In genomic region chr7:936131-937054, GRCh38 we compare ENCODE assay signal across 9 cellular contexts. TPM values are rescaled to one million over a fixed set of nuclear protein-coding genes. Genes with fewer than 3 reads are reported as not detected.
DNase-seq lines count a peak whose midpoint lies in the region; ATAC-seq and TF ChIP-seq lines count a peak whose summit lies in the region.
"Had no signal": no experiment of that assay in that cellular context is flagged by ENCODE, and none has a peak within 500 bp of the region (broad histone marks: within the 10 kb centered on the region; RNA-seq: fewer than 3 reads in every experiment).

No MANE protein-coding gene starts in this region.

- H3K4me1 Mint-ChIP-seq in activated naive CD8-positive, alpha-beta T cell treated with anti-CD3 and anti-CD28 coated beads for 36 hours: peaks cover 24% of the 10 kb centered on the region
- H3K4me1 Mint-ChIP-seq in stimulated activated effector memory CD8-positive, alpha-beta T cell treated with anti-CD3 and anti-CD28 coated beads, Interleukin-12 subunit alpha, Interleukin-12 subunit beta, amount 100 ng/mL, for 72 hours: peaks cover 48% of the 10 kb centered on the region

- TF ChIP-seq RAD21 in Ishikawa (IDR thresholded peaks at IDR 0.05; ENCODE audit: low read depth): no peak

- no peaks in the 10 kb centered on the region for H3K27me3 ChIP-seq in adrenal gland

- no peak overlapping the region for H3K4me3 Mint-ChIP-seq in activated naive CD8-positive, alpha-beta T cell treated with anti-CD3 and anti-CD28 coated beads for 36 hours
- peak overlapping the region; percentile 49 for H3K4me3 Mint-ChIP-seq in stimulated activated effector memory CD8-positive, alpha-beta T cell treated with anti-CD3 and anti-CD28 coated beads, Interleukin-12 subunit alpha, Interleukin-12 subunit beta, amount 100 ng/mL, for 72 hours

- TF ChIP-seq CTCF in adrenal gland (IDR thresholded peaks at IDR 0.05): no peak

- peaks cover 15% of the 10 kb centered on the region for H3K9me3 Mint-ChIP-seq in activated naive CD8-positive, alpha-beta T cell treated with anti-CD3 and anti-CD28 coated beads for 36 hours
- H3K9me3 Mint-ChIP-seq in stimulated activated effector memory CD8-positive, alpha-beta T cell treated with anti-CD3 and anti-CD28 coated beads, Interleukin-12 subunit alpha, Interleukin-12 subunit beta, amount 100 ng/mL, for 72 hours: peaks cover 3% of the 10 kb centered on the region

- no peaks in the 10 kb centered on the region for H3K27me3 Mint-ChIP-seq in activated naive CD8-positive, alpha-beta T cell treated with anti-CD3 and anti-CD28 coated beads for 36 hours

- no peak overlapping the region for H3K4me3 ChIP-seq in adrenal gland

- peak; percentile 64; the same call in 1 of the 2 replicates for TF ChIP-seq EP300 in Ishikawa (IDR thresholded peaks at IDR 0.05; ENCODE audit: borderline replicate concordance)

- intact Hi-C loops in adrenal gland (cut with DNase I): no loop called here

- H3K9me3 ChIP-seq in adrenal gland (replicated peaks in 1 of 3): no peaks in the 10 kb centered on the region

- no peaks in the 10 kb centered on the region for H3K4me1 ChIP-seq in adrenal gland (replicated peaks in 1 of 2)

- 83 to 86% (median 83%) methylated on average over 21 to 33 of the region's 33 CpGs for WGBS in adrenal gland, 4 donors

- H3K27ac Mint-ChIP-seq in activated naive CD8-positive, alpha-beta T cell treated with anti-CD3 and anti-CD28 coated beads for 36 hours: peak overlapping the region; percentile 79
- peak overlapping the region; percentile 88 for H3K27ac Mint-ChIP-seq in stimulated activated effector memory CD8-positive, alpha-beta T cell treated with anti-CD3 and anti-CD28 coated beads, Interleukin-12 subunit alpha, Interleukin-12 subunit beta, amount 100 ng/mL, for 72 hours

- peak; percentile 62 for DNase-seq in activated CD4-positive, alpha-beta T cell treated with anti-CD3 and anti-CD28 coated beads for 48 hours
- DNase-seq in activated CD4-positive, alpha-beta T cell treated with anti-CD3 and anti-CD28 coated beads for 1 hour: no peak
- DNase-seq in activated naive CD8-positive, alpha-beta T cell treated with anti-CD3 and anti-CD28 coated beads for 36 hours: peak; percentile 72
- DNase-seq in stimulated activated effector memory CD8-positive, alpha-beta T cell treated with anti-CD3 and anti-CD28 coated beads, Interleukin-12 subunit alpha, Interleukin-12 subunit beta, amount 100 ng/mL, for 72 hours (ENCODE audit: low spot score in 2 of 2): peak; percentile 48 to 82
- no peak for DNase-seq in NCI-H2029 treated with DMSO at 0.1 percent for 48 hours (lab: John Stamatoyannopoulos, UW)
- no peak for DNase-seq in adrenal gland

- no peaks in the 10 kb centered on the region for H3K36me3 ChIP-seq in adrenal gland (replicated peaks in 1 of 2)

- no peak overlapping the region for H3K27ac ChIP-seq in adrenal gland

- ATAC-seq in GM21723 (IDR thresholded peaks at IDR 0.05; ENCODE audit: unreplicated experiment): peak; percentile 84
- ATAC-seq in stimulated activated effector memory CD8-positive, alpha-beta T cell treated with anti-CD3 and anti-CD28 coated beads, Interleukin-12 subunit alpha, Interleukin-12 subunit beta, amount 100 ng/mL, for 72 hours: peak; percentile 95

- H3K36me3 Mint-ChIP-seq in activated naive CD8-positive, alpha-beta T cell treated with anti-CD3 and anti-CD28 coated beads for 36 hours: peaks cover 50% of the 10 kb centered on the region
- H3K36me3 Mint-ChIP-seq in stimulated activated effector memory CD8-positive, alpha-beta T cell treated with anti-CD3 and anti-CD28 coated beads, Interleukin-12 subunit alpha, Interleukin-12 subunit beta, amount 100 ng/mL, for 72 hours: peaks cover 39% of the 10 kb centered on the region

- TF ChIP-seq POLR2A in adrenal gland (IDR thresholded peaks at IDR 0.05): no peak

TF ChIP-seq in Ishikawa, 13 proteins besides CTCF, POLR2A, EP300 and RAD21:
- TF ChIP-seq FOXM1 (IDR thresholded peaks at IDR 0.05; ENCODE audit: borderline replicate concordance, low read depth) (peak; percentile 63; the same call in 1 of the 2 replicates), ZBTB7A (IDR thresholded peaks at IDR 0.05; ENCODE audit: low read depth) (peak; percentile 76; the same call in 1 of the 2 replicates), TEAD4 (IDR thresholded peaks at IDR 0.05) (no peak), YY1 (IDR thresholded peaks at IDR 0.05; ENCODE audit: low read depth) (0 out of 2 replicates have a peak, but pooled peaks have one; percentile 47), TCF12 (IDR thresholded peaks at IDR 0.05; ENCODE audit: low read depth) (peak; percentile 67; the same call in 1 of the 2 replicates)

RNA-seq across cellular contexts. Expression of gene ADAP1, which starts 18.1 kb away (rescaled TPM):
- total RNA-seq in activated naive CD8-positive, alpha-beta T cell treated with anti-CD3 and anti-CD28 coated beads for 36 hours: 10 to 100 TPM; 49.9 to 56.7 TPM
- total RNA-seq in adrenal gland: 10 to 100 TPM in 5 of 8 donors, 1 to 10 TPM in 3; 5.6 to 60.2 (median 12.8) TPM
- polyA plus RNA-seq in adrenal gland: 10 to 100 TPM in 1 of 3 donors, 1 to 10 TPM in 1, under 1 TPM in 1; 0.29 to 40.5 (median 7.1) TPM

RNA-seq across cellular contexts. Expression of gene COX19, which starts 39.0 kb away (rescaled TPM):
- 10 to 100 TPM; 17.7 to 18.1 TPM for total RNA-seq in activated naive CD8-positive, alpha-beta T cell treated with anti-CD3 and anti-CD28 coated beads for 36 hours
- 10 to 100 TPM in 7 of 8 donors, 1 to 10 TPM in 1; 9.1 to 32.4 (median 18.9) TPM for total RNA-seq in adrenal gland
- 10 to 100 TPM; 12.3 to 28.6 (median 14.0) TPM for polyA plus RNA-seq in adrenal gland

RNA-seq across cellular contexts. Expression of gene CYP2W1, which starts 46.6 kb away (rescaled TPM):
- not detected for total RNA-seq in activated naive CD8-positive, alpha-beta T cell treated with anti-CD3 and anti-CD28 coated beads for 36 hours
- total RNA-seq in adrenal gland: 10 to 100 TPM in 7 of 8 donors, 1 to 10 TPM in 1; 5.4 to 71.0 (median 42.0) TPM
- 10 to 100 TPM in 2 of 3 donors, under 1 TPM in 1; 0.70 to 63.7 (median 41.0) TPM for polyA plus RNA-seq in adrenal gland
- total RNA-seq: mononuclear cell had no signal

Comparison
In these comparisons a context has a peak if more than half of its experiments do, and no peak if none do; other contexts are left out.
1. DNase-seq: peak in activated CD4-positive, alpha-beta T cell treated with anti-CD3 and anti-CD28 coated beads for 48 hours (single experiment), activated naive CD8-positive, alpha-beta T cell treated with anti-CD3 and anti-CD28 coated beads for 36 hours (single experiment) and stimulated activated effector memory CD8-positive, alpha-beta T cell treated with anti-CD3 and anti-CD28 coated beads, Interleukin-12 subunit alpha, Interleukin-12 subunit beta, amount 100 ng/mL, for 72 hours (2 of 2); none in activated CD4-positive, alpha-beta T cell treated with anti-CD3 and anti-CD28 coated beads for 1 hour (single experiment), NCI-H2029 treated with DMSO at 0.1 percent for 48 hours (single experiment) and adrenal gland (0 of 7).
2. RNA of gene CYP2W1, which starts 46.6 kb away (total RNA-seq): 5.4 to 71.0 TPM in adrenal gland; not detected in activated naive CD8-positive, alpha-beta T cell treated with anti-CD3 and anti-CD28 coated beads for 36 hours; every median in the first group is over 4 times any median in the second.